In the genomic region with DNA sequence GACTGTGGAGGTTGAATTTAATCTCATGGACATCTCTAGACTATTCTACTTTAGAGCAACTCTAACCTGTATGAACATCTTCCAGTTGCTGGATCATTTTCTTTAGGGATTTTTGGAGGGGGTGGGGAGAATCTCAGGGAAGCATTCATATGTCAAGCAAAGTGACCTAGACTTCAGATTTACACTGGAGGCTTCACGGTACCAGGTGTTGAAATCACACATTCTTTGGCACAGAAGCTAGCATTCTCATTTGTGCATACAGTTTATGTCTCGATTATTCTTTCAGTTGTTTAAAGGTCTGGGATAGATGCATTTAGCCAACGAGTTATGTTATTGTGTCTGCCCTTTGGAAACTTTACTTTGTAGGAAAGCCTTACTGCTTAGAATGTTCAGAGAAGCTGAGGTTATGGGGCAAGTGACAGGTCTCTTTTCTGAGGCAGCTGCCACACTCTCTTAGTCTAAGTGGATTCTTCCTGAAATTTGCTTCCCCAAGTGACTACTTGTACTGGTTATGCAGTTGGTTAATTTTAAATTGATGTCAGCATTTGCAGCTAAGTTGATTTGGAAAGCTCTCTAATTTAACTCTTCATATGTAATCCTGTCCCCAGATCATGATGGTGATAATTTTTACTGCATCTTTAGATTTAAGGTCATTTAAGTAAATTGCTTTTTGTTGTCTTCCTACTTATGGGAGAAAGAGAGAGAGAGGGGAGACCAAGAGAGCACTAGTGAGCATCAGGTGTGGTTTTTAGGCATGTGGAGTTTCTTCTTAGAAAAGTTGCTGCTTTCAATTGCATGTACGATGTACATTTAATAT, we compare ENCODE assay signal across 3 cellular contexts.
TF ChIP-seq lines count a peak whose summit lies in the region.

No MANE protein-coding gene starts in this region.

TF ChIP-seq in IMR-90, 13 proteins besides CTCF, POLR2A, EP300 and RAD21:
- TF ChIP-seq ELK1 (IDR thresholded peaks at IDR 0.05; ENCODE audit: borderline replicate concordance, low read depth, low read length): no peak
- TF ChIP-seq SMC3 (IDR thresholded peaks at IDR 0.05; ENCODE audit: low read depth, low read length): no peak
- no peak for TF ChIP-seq USF2 (IDR thresholded peaks at IDR 0.05; ENCODE audit: low read depth, low read length)
- no peak for TF ChIP-seq FOS (IDR thresholded peaks at IDR 0.05; ENCODE audit: low read depth, low read length)
- TF ChIP-seq RCOR1 (IDR thresholded peaks at IDR 0.05; ENCODE audit: insufficient replicate concordance, low read length): no peak
- no peak for TF ChIP-seq CEBPB (IDR thresholded peaks at IDR 0.05; ENCODE audit: low read depth, low read length)
- TF ChIP-seq BHLHE40 (IDR thresholded peaks at IDR 0.05; ENCODE audit: low read depth, low read length): no peak
- TF ChIP-seq MAZ (IDR thresholded peaks at IDR 0.05; ENCODE audit: borderline replicate concordance, low read depth, low read length): no peak
- TF ChIP-seq NFE2L2 (IDR thresholded peaks at IDR 0.05; ENCODE audit: low read depth, low read length): no peak

TF ChIP-seq in WTC11, 78 proteins besides CTCF, POLR2A, EP300 and RAD21 (continues in another document):
- no peak for TF ChIP-seq IRF1 (CRISPR knock-in tag; IDR thresholded peaks at IDR 0.05)
- TF ChIP-seq, protein P1, sequence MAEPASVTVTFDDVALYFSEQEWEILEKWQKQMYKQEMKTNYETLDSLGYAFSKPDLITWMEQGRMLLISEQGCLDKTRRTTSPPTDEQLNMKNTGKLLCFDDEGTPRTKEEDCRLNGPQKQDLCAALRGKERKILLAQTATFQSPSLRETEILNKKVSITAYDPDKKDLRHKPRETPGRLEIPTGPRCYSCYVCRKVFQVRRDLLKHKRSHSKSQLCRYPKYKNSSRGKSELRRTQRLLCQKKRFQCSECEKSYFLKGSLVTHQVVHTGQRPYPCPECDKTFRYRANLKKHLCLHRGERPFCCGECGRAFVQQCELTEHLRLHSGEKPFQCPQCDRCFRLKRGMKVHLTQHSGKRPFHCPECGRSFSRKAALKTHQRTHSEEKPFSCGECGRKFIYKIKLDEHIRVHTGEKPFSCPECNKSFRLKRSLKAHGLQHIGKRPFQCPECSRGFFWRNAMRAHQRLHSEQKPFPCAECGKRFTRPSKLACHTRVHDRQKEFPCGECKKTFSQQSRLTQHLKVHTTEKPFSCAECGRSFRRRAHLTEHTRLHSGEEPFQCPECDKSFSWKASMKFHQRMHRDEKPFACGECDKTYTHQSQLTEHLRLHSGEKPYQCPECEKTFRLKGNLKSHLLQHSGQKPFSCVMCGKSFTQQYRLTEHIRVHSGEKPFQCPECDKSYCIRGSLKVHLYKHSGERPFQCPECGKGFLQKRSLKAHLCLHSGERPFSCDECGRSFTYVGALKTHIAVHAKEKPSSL (CRISPR knock-in tag; conservative IDR thresholded peaks at IDR 0.05): no peak
- TF ChIP-seq, protein P2, sequence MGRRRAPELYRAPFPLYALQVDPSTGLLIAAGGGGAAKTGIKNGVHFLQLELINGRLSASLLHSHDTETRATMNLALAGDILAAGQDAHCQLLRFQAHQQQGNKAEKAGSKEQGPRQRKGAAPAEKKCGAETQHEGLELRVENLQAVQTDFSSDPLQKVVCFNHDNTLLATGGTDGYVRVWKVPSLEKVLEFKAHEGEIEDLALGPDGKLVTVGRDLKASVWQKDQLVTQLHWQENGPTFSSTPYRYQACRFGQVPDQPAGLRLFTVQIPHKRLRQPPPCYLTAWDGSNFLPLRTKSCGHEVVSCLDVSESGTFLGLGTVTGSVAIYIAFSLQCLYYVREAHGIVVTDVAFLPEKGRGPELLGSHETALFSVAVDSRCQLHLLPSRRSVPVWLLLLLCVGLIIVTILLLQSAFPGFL (CRISPR knock-in tag; IDR thresholded peaks at IDR 0.05; ENCODE audit: borderline replicate concordance): no peak
- no peak for TF ChIP-seq ZNF317 (CRISPR knock-in tag; IDR thresholded peaks at IDR 0.05; ENCODE audit: borderline replicate concordance, low read depth)
- no peak for TF ChIP-seq MXD4 (CRISPR knock-in tag; IDR thresholded peaks at IDR 0.05; ENCODE audit: borderline replicate concordance)
- TF ChIP-seq IRF2 (CRISPR knock-in tag; IDR thresholded peaks at IDR 0.05; ENCODE audit: borderline replicate concordance, low read depth): no peak
- TF ChIP-seq SMAD4 (CRISPR knock-in tag; IDR thresholded peaks at IDR 0.05): no peak
- TF ChIP-seq ZBTB43 (CRISPR knock-in tag; IDR thresholded peaks at IDR 0.05): no peak
- TF ChIP-seq HMGA2 (CRISPR knock-in tag; IDR thresholded peaks at IDR 0.05): no peak
- TF ChIP-seq, protein P3, sequence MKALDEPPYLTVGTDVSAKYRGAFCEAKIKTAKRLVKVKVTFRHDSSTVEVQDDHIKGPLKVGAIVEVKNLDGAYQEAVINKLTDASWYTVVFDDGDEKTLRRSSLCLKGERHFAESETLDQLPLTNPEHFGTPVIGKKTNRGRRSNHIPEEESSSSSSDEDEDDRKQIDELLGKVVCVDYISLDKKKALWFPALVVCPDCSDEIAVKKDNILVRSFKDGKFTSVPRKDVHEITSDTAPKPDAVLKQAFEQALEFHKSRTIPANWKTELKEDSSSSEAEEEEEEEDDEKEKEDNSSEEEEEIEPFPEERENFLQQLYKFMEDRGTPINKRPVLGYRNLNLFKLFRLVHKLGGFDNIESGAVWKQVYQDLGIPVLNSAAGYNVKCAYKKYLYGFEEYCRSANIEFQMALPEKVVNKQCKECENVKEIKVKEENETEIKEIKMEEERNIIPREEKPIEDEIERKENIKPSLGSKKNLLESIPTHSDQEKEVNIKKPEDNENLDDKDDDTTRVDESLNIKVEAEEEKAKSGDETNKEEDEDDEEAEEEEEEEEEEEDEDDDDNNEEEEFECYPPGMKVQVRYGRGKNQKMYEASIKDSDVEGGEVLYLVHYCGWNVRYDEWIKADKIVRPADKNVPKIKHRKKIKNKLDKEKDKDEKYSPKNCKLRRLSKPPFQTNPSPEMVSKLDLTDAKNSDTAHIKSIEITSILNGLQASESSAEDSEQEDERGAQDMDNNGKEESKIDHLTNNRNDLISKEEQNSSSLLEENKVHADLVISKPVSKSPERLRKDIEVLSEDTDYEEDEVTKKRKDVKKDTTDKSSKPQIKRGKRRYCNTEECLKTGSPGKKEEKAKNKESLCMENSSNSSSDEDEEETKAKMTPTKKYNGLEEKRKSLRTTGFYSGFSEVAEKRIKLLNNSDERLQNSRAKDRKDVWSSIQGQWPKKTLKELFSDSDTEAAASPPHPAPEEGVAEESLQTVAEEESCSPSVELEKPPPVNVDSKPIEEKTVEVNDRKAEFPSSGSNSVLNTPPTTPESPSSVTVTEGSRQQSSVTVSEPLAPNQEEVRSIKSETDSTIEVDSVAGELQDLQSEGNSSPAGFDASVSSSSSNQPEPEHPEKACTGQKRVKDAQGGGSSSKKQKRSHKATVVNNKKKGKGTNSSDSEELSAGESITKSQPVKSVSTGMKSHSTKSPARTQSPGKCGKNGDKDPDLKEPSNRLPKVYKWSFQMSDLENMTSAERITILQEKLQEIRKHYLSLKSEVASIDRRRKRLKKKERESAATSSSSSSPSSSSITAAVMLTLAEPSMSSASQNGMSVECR (CRISPR knock-in tag; IDR thresholded peaks at IDR 0.05; ENCODE audit: borderline replicate concordance): no peak
- TF ChIP-seq GTF2I (CRISPR knock-in tag; conservative IDR thresholded peaks at IDR 0.05): no peak
- TF ChIP-seq JUN (CRISPR knock-in tag; IDR thresholded peaks at IDR 0.05): no peak
- no peak for TF ChIP-seq ETV6 (CRISPR knock-in tag; IDR thresholded peaks at IDR 0.05)
- no peak for TF ChIP-seq NFATC4 (CRISPR knock-in tag; IDR thresholded peaks at IDR 0.05)

TF ChIP-seq in HEK293T, 16 proteins besides CTCF, POLR2A, EP300 and RAD21:
- TF ChIP-seq, protein P4, sequence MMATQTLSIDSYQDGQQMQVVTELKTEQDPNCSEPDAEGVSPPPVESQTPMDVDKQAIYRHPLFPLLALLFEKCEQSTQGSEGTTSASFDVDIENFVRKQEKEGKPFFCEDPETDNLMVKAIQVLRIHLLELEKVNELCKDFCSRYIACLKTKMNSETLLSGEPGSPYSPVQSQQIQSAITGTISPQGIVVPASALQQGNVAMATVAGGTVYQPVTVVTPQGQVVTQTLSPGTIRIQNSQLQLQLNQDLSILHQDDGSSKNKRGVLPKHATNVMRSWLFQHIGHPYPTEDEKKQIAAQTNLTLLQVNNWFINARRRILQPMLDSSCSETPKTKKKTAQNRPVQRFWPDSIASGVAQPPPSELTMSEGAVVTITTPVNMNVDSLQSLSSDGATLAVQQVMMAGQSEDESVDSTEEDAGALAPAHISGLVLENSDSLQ (IDR thresholded peaks at IDR 0.05): no peak
- TF ChIP-seq FOXM1 (IDR thresholded peaks at IDR 0.05; ENCODE audit: borderline replicate concordance) (no peak), SUZ12 (IDR thresholded peaks at IDR 0.05) (no peak), FOXA1 (IDR thresholded peaks at IDR 0.05) (no peak), ZNF384 (IDR thresholded peaks at IDR 0.05) (no peak), FOXK2 (IDR thresholded peaks at IDR 0.05) (no peak), LEF1 (IDR thresholded peaks at IDR 0.05; ENCODE audit: borderline replicate concordance) (no peak), BHLHE40 (IDR thresholded peaks at IDR 0.05; ENCODE audit: borderline replicate concordance) (no peak), TARDBP (IDR thresholded peaks at IDR 0.05) (no peak), NFRKB (IDR thresholded peaks at IDR 0.05) (no peak)
